9 cellular contexts compared by ENCODE assay signal in the genomic region with DNA sequence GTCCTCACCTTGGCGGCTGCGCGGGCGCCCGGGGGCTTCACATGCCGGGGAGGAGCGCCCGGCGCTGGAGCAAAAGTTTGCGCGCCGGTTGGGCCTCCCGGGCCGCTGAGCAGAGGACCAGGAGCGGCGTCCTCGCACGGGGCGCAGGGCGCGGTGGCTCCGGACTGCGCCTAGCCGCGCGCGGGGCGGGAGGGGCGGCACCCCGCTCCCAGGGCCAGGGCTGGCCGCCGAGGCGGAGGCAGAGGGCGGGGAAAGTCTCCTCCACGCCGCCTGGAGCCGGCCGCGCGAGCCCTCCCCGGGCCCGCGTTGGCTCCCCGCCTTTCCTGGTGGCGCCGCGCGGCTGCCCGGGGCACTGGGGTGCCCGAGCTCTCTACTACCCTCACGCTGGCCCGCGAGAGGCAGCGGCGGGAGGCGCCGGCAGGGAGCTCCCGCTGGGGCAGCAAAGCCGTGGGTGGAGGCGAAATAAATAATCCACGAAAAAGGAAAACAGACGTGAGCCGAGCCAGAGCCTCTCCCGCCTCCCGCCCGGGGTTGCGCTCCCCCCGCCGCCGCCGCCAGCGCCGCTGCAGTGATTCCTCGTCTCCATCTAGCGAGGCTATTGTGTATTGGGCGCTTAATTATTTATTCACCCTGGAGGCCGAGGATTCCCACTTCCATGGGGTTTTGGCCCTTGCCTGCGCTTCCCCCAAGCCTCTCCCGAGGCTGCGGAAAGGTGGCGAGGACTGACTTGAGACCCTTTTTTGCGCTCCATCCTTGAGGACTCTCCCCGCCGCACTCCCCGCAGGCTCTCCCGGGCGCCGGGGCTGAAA. TPM values are rescaled to one million over a fixed set of nuclear protein-coding genes. Genes with fewer than 3 reads are reported as not detected.
DNase-seq lines count a peak whose midpoint lies in the region; ATAC-seq and TF ChIP-seq lines count a peak whose summit lies in the region.
"Had no signal": no experiment of that assay in that cellular context is flagged by ENCODE, and none has a peak within 500 bp of the region (broad histone marks: within the 10 kb centered on the region; RNA-seq: fewer than 3 reads in every experiment).

No MANE protein-coding gene starts in this region.

- H3K27ac ChIP-seq in HEK293 (ENCODE audit: extremely low read depth, low read depth, low read length) (peak overlapping the region; percentile 56; the same call in 1 of the 2 replicates), Peyer's patch (peak overlapping the region; percentile 32 to 76 (median 48)), heart right ventricle (peak overlapping the region in 9 of 10 donors; percentile 25 to 80 (median 60)), parathyroid adenoma (peak overlapping the region; percentile 42)

- H3K4me3 ChIP-seq in HEK293 (ENCODE audit: low read depth, low read length) (peak overlapping the region; percentile 44), Peyer's patch (peak overlapping the region; percentile 22 to 66 (median 34)), heart right ventricle (peak overlapping the region; percentile 19 to 66 (median 56)), parathyroid adenoma (ENCODE audit: low read depth, low read length) (peak overlapping the region; percentile 47)

- 0 to 1% methylated on average over 73 to 88 of the region's 88 CpGs for WGBS in heart right ventricle, 2 donors

- POLR2A ChIA-PET in HEK293 (lab: Yijun Ruan, JAX) = no interaction called here

- H3K36me3 ChIP-seq in HEK293 (ENCODE audit: control insufficient read depth in 2 of 2, insufficient read depth in 1 of 2, low read length in 2 of 2) (no peaks in the 10 kb centered on the region), Peyer's patch (no peaks in the 10 kb centered on the region), heart right ventricle (no peaks in the 10 kb centered on the region), parathyroid adenoma (ENCODE audit: control insufficient read depth, insufficient read depth, low read length) (no peaks in the 10 kb centered on the region)

- H3K79me2 ChIP-seq in parathyroid adenoma = no peaks in the 10 kb centered on the region

- DNase-seq in Peyer's patch (no peak), heart right ventricle (peak; percentile 28 to 60), NOMO-1 (lab: John Stamatoyannopoulos, UW; ENCODE audit: unreplicated experiment in 2 of 2) (no peak), activated gamma-delta T cell treated with Interleukin-2 at 50 U/mL for 16 hours (no peak)

- H3K4me2 ChIP-seq in parathyroid adenoma (ENCODE audit: low read length) = peak overlapping the region; percentile 72

- TF ChIP-seq CTCF in HEK293 (tag by site-specific recombination; IDR thresholded peaks at IDR 0.05) (peak; percentile 26), Peyer's patch (IDR thresholded peaks at IDR 0.05) (peak in 2 of 6 experiments; percentile 14 to 18), heart right ventricle (IDR thresholded peaks at IDR 0.05) (peak; percentile 21 to 65 (median 58)), parathyroid adenoma (IDR thresholded peaks at IDR 0.05) (peak; percentile 42)

- TF ChIP-seq POLR2A in Peyer's patch (IDR thresholded peaks at IDR 0.05) = no peak

- intact Hi-C loops in heart right ventricle (cut with DNase I) = loop anchor here in 9 of 10 donors (1.0 to 10.0 kb wide), 12 partner anchors 41 to 134 kb away; no protein-coding TSS in a partner anchor

- CTCF ChIA-PET in HEK293 (lab: Yijun Ruan, JAX) = interaction anchor here (0.5 to 1.0 kb wide), 3 partner anchors 13 to 116 kb away, joined by 3 to 5 read pairs (median 3); no protein-coding TSS in a partner anchor

- H2AFZ ChIP-seq in parathyroid adenoma = peak overlapping the region; percentile 76

- peak; percentile 85 to 91 (median 88) for ATAC-seq in heart right ventricle
- ATAC-seq in HG03432 (IDR thresholded peaks at IDR 0.05; ENCODE audit: unreplicated experiment) = no peak
- no peak for ATAC-seq in GM18520 (IDR thresholded peaks at IDR 0.05; ENCODE audit: unreplicated experiment)

- no peaks in the 10 kb centered on the region for H3K9me3 ChIP-seq in HEK293 (ENCODE audit: control insufficient read depth, insufficient read depth, low read depth, low read length)
- no peaks in the 10 kb centered on the region for H3K9me3 ChIP-seq in Peyer's patch
- no peaks in the 10 kb centered on the region for H3K9me3 ChIP-seq in heart right ventricle
- H3K9me3 ChIP-seq in parathyroid adenoma (ENCODE audit: control insufficient read depth, low read length) = no peaks in the 10 kb centered on the region

- H3K9ac ChIP-seq in parathyroid adenoma = no peak overlapping the region

- H3K27me3 ChIP-seq in Peyer's patch (no peaks in the 10 kb centered on the region), heart right ventricle (peaks cover 0 to 42% (median 25%) of the 10 kb centered on the region in 7 donors), parathyroid adenoma (ENCODE audit: control insufficient read depth, insufficient read depth, low read length) (no peaks in the 10 kb centered on the region)

- H3K4me1 ChIP-seq in HEK293 (ENCODE audit: control insufficient read depth, insufficient read depth, low read length) (no peaks in the 10 kb centered on the region; the same call in 1 of the 2 replicates), Peyer's patch (peaks cover 0 to 11% (median 0%) of the 10 kb centered on the region in 4 donors), heart right ventricle (peaks cover 0 to 21% (median 9%) of the 10 kb centered on the region in 9 donors), parathyroid adenoma (peaks cover 4% of the 10 kb centered on the region)

TF ChIP-seq in HEK293, 187 proteins besides CTCF, POLR2A, EP300 and RAD21 (continues in another document):
- TF ChIP-seq ZNF585B (tag by site-specific recombination; IDR thresholded peaks at IDR 0.05) (no peak), ZNF660 (tag by site-specific recombination; IDR thresholded peaks at IDR 0.05) (peak; percentile 65; the same call in 1 of the 2 replicates), ZNF596 (tag by site-specific recombination; IDR thresholded peaks at IDR 0.05) (0 out of 2 replicates have a peak, but pooled peaks have one; percentile 23), ELK4 (IDR thresholded peaks at IDR 0.05; ENCODE audit: borderline replicate concordance, low read depth, low read length) (no peak), ZNF561 (tag by site-specific recombination; IDR thresholded peaks at IDR 0.05; ENCODE audit: borderline replicate concordance) (peak; percentile 58; the same call in 1 of the 2 replicates), ZNF48 (tag by site-specific recombination; IDR thresholded peaks at IDR 0.05) (no peak), ZNF184 (tag by site-specific recombination; IDR thresholded peaks at IDR 0.05) (no peak), ZNF174 (tag by site-specific recombination; IDR thresholded peaks at IDR 0.05) (no peak), SALL2 (tag by site-specific recombination; IDR thresholded peaks at IDR 0.05; ENCODE audit: borderline replicate concordance) (no peak), ZIC2 (tag by site-specific recombination; IDR thresholded peaks at IDR 0.05) (peak; percentile 54)
- TF ChIP-seq, protein P1, sequence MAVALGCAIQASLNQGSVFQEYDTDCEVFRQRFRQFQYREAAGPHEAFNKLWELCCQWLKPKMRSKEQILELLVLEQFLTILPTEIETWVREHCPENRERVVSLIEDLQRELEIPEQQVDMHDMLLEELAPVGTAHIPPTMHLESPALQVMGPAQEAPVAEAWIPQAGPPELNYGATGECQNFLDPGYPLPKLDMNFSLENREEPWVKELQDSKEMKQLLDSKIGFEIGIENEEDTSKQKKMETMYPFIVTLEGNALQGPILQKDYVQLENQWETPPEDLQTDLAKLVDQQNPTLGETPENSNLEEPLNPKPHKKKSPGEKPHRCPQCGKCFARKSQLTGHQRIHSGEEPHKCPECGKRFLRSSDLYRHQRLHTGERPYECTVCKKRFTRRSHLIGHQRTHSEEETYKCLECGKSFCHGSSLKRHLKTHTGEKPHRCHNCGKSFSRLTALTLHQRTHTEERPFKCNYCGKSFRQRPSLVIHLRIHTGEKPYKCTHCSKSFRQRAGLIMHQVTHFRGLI (tag by site-specific recombination; IDR thresholded peaks at IDR 0.05) = peak; percentile 73
- TF ChIP-seq, protein P2, sequence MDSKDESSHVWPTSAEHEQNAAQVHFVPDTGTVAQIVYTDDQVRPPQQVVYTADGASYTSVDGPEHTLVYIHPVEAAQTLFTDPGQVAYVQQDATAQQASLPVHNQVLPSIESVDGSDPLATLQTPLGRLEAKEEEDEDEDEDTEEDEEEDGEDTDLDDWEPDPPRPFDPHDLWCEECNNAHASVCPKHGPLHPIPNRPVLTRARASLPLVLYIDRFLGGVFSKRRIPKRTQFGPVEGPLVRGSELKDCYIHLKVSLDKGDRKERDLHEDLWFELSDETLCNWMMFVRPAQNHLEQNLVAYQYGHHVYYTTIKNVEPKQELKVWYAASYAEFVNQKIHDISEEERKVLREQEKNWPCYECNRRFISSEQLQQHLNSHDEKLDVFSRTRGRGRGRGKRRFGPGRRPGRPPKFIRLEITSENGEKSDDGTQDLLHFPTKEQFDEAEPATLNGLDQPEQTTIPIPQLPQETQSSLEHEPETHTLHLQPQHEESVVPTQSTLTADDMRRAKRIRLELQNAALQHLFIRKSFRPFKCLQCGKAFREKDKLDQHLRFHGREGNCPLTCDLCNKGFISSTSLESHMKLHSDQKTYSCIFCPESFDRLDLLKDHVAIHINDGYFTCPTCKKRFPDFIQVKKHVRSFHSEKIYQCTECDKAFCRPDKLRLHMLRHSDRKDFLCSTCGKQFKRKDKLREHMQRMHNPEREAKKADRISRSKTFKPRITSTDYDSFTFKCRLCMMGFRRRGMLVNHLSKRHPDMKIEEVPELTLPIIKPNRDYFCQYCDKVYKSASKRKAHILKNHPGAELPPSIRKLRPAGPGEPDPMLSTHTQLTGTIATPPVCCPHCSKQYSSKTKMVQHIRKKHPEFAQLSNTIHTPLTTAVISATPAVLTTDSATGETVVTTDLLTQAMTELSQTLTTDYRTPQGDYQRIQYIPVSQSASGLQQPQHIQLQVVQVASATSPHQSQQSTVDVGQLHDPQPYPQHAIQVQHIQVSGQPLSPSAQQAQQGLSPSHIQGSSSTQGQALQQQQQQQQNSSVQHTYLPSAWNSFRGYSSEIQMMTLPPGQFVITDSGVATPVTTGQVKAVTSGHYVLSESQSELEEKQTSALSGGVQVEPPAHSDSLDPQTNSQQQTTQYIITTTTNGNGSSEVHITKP (tag by site-specific recombination; IDR thresholded peaks at IDR 0.05) = no peak

RNA-seq across cellular contexts. Expression of gene PRIMA1, which starts 0.5 kb away (rescaled TPM):
- 1 to 10 TPM; 1.2 to 5.1 (median 3.0) TPM for total RNA-seq in Peyer's patch
- total RNA-seq in heart right ventricle = 10 to 100 TPM in 1 of 10 donors, 1 to 10 TPM in 9; 1.8 to 12.7 (median 4.1) TPM
- 10 to 100 TPM in 1 of 2 donors, 1 to 10 TPM in 1; 2.2 to 16.3 TPM for polyA plus RNA-seq in heart right ventricle
- total RNA-seq: epithelial cell of proximal tubule had no signal

Comparison
In these comparisons a context has a peak if more than half of its experiments do, and no peak if none do; other contexts are left out.
1. DNase-seq: peak in heart right ventricle (2 of 2); none in Peyer's patch (0 of 3), NOMO-1 (0 of 2) and activated gamma-delta T cell treated with Interleukin-2 at 50 U/mL for 16 hours (single experiment).
2. ATAC-seq: peak in heart right ventricle (8 of 8); none in HG03432 (single experiment) and GM18520 (single experiment).
3. Peak in every context shown above with its lines, with median percentiles within 50 percentile points of each other: H3K27ac ChIP-seq and H3K4me3 ChIP-seq.